In the genomic region with DNA sequence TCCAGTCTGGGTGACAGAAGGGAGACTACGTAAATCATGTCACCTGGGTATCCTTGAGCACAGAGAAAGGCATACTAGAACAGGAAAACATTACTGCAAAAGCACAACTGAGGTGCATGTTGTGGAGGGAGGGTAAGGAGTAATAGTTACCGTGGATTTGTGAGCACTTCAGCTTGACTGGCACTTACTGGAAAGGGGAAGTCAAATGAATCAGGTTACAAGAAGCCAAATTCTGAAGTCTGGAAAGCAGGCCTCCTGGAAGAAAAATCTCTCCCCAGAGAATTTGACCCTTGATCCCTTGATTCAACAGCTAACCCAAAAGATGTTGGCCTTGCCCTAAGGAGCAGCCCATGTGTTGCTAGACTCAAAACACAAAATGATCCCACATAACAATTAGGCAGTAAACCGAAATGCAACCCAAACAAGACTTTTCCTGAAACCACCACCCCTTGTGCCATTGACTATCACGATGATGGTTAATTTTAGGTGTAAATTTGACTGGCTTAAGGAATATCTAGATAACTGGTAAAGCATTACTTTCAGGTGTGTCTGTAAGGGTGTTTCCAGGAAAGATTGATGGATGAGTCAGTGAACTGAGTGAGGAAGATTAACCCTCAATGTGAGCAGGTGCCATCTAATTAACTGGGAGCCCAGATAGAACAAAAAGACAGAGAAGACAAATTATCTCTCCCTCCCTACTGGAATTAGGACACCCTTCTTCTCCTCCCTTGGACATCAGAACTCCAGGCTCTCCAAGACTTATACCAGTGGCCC, we compare ENCODE assay signal across 13 cellular contexts.
DNase-seq lines count a peak whose midpoint lies in the region; TF ChIP-seq lines count a peak whose summit lies in the region.
"Had no signal": no experiment of that assay in that cellular context is flagged by ENCODE, and none has a peak within 500 bp of the region (broad histone marks: within the 10 kb centered on the region; RNA-seq: fewer than 3 reads in every experiment).

No MANE protein-coding gene starts in this region.

- no peak overlapping the region for H3K18ac ChIP-seq in neuronal stem cell (ENCODE audit: low read length)

- H3K4me3 ChIP-seq in epithelial cell of esophagus (ENCODE audit: low read length) (no peak overlapping the region), neuronal stem cell (ENCODE audit: low read length in 2 of 2) (no peak overlapping the region)

- no peak overlapping the region for H3K27ac ChIP-seq in neuronal stem cell (replicated peaks; ENCODE audit: low read length)
- H3K27ac ChIP-seq: HL-60 had no signal

- H3K4me1 Mint-ChIP-seq in nephron progenitor cell: peaks cover 51% of the 10 kb centered on the region

- H3K4ac ChIP-seq in neuronal stem cell (ENCODE audit: low read length): no peak overlapping the region

- no peak overlapping the region for H3K14ac ChIP-seq in neuronal stem cell (ENCODE audit: low read length)

- no peak overlapping the region for H2AK5ac ChIP-seq in neuronal stem cell (ENCODE audit: low read depth, low read length)

- H3K79me1 ChIP-seq in neuronal stem cell (ENCODE audit: low read depth, low read length): no peaks in the 10 kb centered on the region

- H2BK12ac ChIP-seq in neuronal stem cell (ENCODE audit: low read length): no peak overlapping the region

- H3K36me3 Mint-ChIP-seq in nephron progenitor cell (ENCODE audit: low read depth): peaks cover 11% of the 10 kb centered on the region

- H2BK120ac ChIP-seq in neuronal stem cell (ENCODE audit: low read depth, low read length): no peak overlapping the region

- H3K9me3 ChIP-seq in neuronal stem cell (replicated peaks in 1 of 2; ENCODE audit: control insufficient read depth in 2 of 2, insufficient read depth in 1 of 2, low read depth in 1 of 2, low read length in 2 of 2): no peaks in the 10 kb centered on the region

- peak; percentile 5 to 17 for DNase-seq in Kasumi-1 (lab: John Stamatoyannopoulos, UW)
- peak; percentile 47 for DNase-seq in NCI-H69 (lab: John Stamatoyannopoulos, UW)
- peak; percentile 44 for DNase-seq in epithelial cell of esophagus (ENCODE audit: low read depth)
- DNase-seq in nephron progenitor cell: peak; percentile 13
- no peak for DNase-seq in activated T-cell treated with anti-CD3 and anti-CD28 coated beads for 4 hours
- no peak for DNase-seq in cerebellar cortex (ENCODE audit: low spot score)
- DNase-seq in neuronal stem cell (ENCODE audit: low spot score): no peak
- DNase-seq: COR-L47, DMS153, NCI-H1105 treated with DMSO at 0.1 percent for 48 hours, NCI-H187, NCI-H526 treated with DMSO at 0.1 percent for 48 hours had no signal

- no peak for TF ChIP-seq CTCF in epithelial cell of esophagus (IDR thresholded peaks at IDR 0.05; ENCODE audit: insufficient read depth, low read depth, low read length, missing control alignments)
- no peak for TF ChIP-seq CTCF in nephron progenitor cell (IDR thresholded peaks at IDR 0.05)

- no peaks in the 10 kb centered on the region for H3K27me3 ChIP-seq in neuronal stem cell (ENCODE audit: control insufficient read depth in 3 of 3, insufficient read depth in 3 of 3, low read depth in 1 of 3, low read length in 3 of 3)

- peaks cover 11% of the 10 kb centered on the region for H3K9me3 Mint-ChIP-seq in nephron progenitor cell

- no peak overlapping the region for H4K8ac ChIP-seq in neuronal stem cell (ENCODE audit: low read depth, low read length)

- H2BK5ac ChIP-seq in neuronal stem cell (ENCODE audit: low read length): no peak overlapping the region

- H2AFZ ChIP-seq in neuronal stem cell (ENCODE audit: low read length): no peak overlapping the region

- no peak overlapping the region for H2BK15ac ChIP-seq in neuronal stem cell (ENCODE audit: low read length)

- H3K4me1 ChIP-seq in neuronal stem cell (ENCODE audit: control insufficient read depth in 2 of 2, insufficient read depth in 1 of 2, low read depth in 1 of 2, low read length in 2 of 2): peaks cover 2 to 7% of the 10 kb centered on the region in 2 donors

- H3K27me3 Mint-ChIP-seq in nephron progenitor cell (ENCODE audit: low read depth, poor library complexity): peaks cover 4% of the 10 kb centered on the region

- H3K27ac Mint-ChIP-seq in nephron progenitor cell: peak overlapping the region; percentile 87

- no peaks in the 10 kb centered on the region for H3K36me3 ChIP-seq in neuronal stem cell (replicated peaks in 1 of 2; ENCODE audit: control insufficient read depth in 2 of 2, insufficient read depth in 2 of 2, low read length in 2 of 2)

- H3K23ac ChIP-seq in neuronal stem cell (ENCODE audit: low read depth, low read length, poor library complexity): no peak overlapping the region

- no CpG with 5 or more reads among the region's 4 CpGs for WGBS in neuronal stem cell (ENCODE audit: extremely low coverage in 2 of 2, insufficient read length in 2 of 2, insufficient replicate concordance in 1 of 2), 2 donors

- no peak overlapping the region for H3K9ac ChIP-seq in neuronal stem cell (ENCODE audit: low read depth, low read length, poor library complexity)

- no peak overlapping the region for H3K4me3 Mint-ChIP-seq in nephron progenitor cell

- no peak overlapping the region for H4K91ac ChIP-seq in neuronal stem cell (ENCODE audit: low read depth, low read length, poor library complexity)

- H3K4me2 ChIP-seq in neuronal stem cell (ENCODE audit: insufficient read depth, low read length, poor library complexity, severe bottlenecking): no peak overlapping the region

Comparison
In these comparisons a context has a peak if more than half of its experiments do, and no peak if none do; other contexts are left out.
1. DNase-seq: peak in Kasumi-1 (2 of 2), NCI-H69 (single experiment), epithelial cell of esophagus (single experiment) and nephron progenitor cell (single experiment); none in activated T-cell treated with anti-CD3 and anti-CD28 coated beads for 4 hours (single experiment), cerebellar cortex (single experiment) and neuronal stem cell (single experiment).